ENCODE assay signal across 13 cellular contexts in genomic region chr17:63974594-63975192, GRCh38. TPM values are rescaled to one million over a fixed set of nuclear protein-coding genes. Genes with fewer than 3 reads are reported as not detected.
A peak's percentile ranks its signal among the peaks of the same experiment; 100 is the strongest.
DNase-seq lines count a peak whose midpoint lies in the region; ATAC-seq, FAIRE-seq and TF ChIP-seq lines count a peak whose summit lies in the region.
"Had no signal": no experiment of that assay in that cellular context is flagged by ENCODE, and none has a peak within 500 bp of the region (broad histone marks: within the 10 kb centered on the region; RNA-seq: fewer than 3 reads in every experiment).

No MANE protein-coding gene starts in this region.

- peak; percentile 66 to 71 for ATAC-seq in activated naive CD4-positive, alpha-beta T cell treated with anti-CD3 and anti-CD28 coated beads, Interleukin-2, amount 50 U/mL, for 72 hours
- ATAC-seq in HG03280 (IDR thresholded peaks at IDR 0.05; ENCODE audit: unreplicated experiment) = no peak

- intact Hi-C loops in activated naive CD4-positive, alpha-beta T cell treated with anti-CD3 and anti-CD28 coated beads for 36 hours (cut with micrococcal nuclease) = no loop called here
- intact Hi-C loops in PC-9 (cut with micrococcal nuclease; ENCODE audit: unreplicated experiment) = no loop called here
- intact Hi-C loops in endothelial cell of umbilical vein (cut with micrococcal nuclease) = no loop called here

- peak overlapping the region; percentile 43; the same call in 1 of the 2 replicates for H3K4me3 ChIP-seq in PC-9
- H3K4me3 ChIP-seq in endothelial cell of umbilical vein (replicated peaks in 1 of 3; ENCODE audit: insufficient read depth in 1 of 3, low read depth in 1 of 3, low read length in 3 of 3) = no peak overlapping the region
- peak overlapping the region; percentile 25 for H3K4me3 ChIP-seq in skeletal muscle satellite cell (ENCODE audit: low read length)
- H3K4me3 ChIP-seq: esophagus muscularis mucosa, stomach had no signal

- H3K9ac ChIP-seq in endothelial cell of umbilical vein (replicated peaks; ENCODE audit: extremely low read depth, insufficient read depth, low read length) (no peak overlapping the region), skeletal muscle satellite cell (ENCODE audit: low read depth, low read length) (no peak overlapping the region)

- BruUV-seq in PC-9 (replicated peaks; lab: Mats Ljungman, UMichigan) (no TSS peak), endothelial cell of umbilical vein (replicated peaks; lab: Mats Ljungman, UMichigan) (no TSS peak)

- DNase-seq in activated naive CD4-positive, alpha-beta T cell treated with anti-CD3 and anti-CD28 coated beads, Interleukin-2, amount 50 U/mL, for 72 hours (ENCODE audit: low spot score in 2 of 2) = no peak
- DNase-seq in activated naive CD4-positive, alpha-beta T cell treated with anti-CD3 and anti-CD28 coated beads for 36 hours = no peak
- DNase-seq in PC-9 (peak; percentile 54 to 61), endothelial cell of umbilical vein (ENCODE audit: low read depth, low spot score) (peak; percentile 51), GM12891 (ENCODE audit: insufficient read length, low spot score) (no peak), NCI-H2107 treated with DMSO at 0.1 percent for 48 hours (lab: John Stamatoyannopoulos, UW; ENCODE audit: unreplicated experiment) (no peak)
- DNase-seq: activated naive CD4-positive, alpha-beta T cell treated with Interleukin-2 at 50 U/mL for 16 hours; stomach had no signal

- CTCF ChIA-PET in activated naive CD4-positive, alpha-beta T cell treated with anti-CD3 and anti-CD28 coated beads for 36 hours (lab: Charles Lee) = interaction anchor here (1.6 to 3.3 kb wide), 3 partner anchors 15 to 56 kb away, joined by 8 to 15 read pairs (median 9); partner anchors contain the start of gene GH1
- CTCF ChIA-PET in PC-9 (lab: Charles Lee) = interaction anchor here (0.7 to 1.0 kb wide), 4 partner anchors 11 to 109 kb away, joined by 3 to 4 read pairs (median 4); no protein-coding TSS in a partner anchor
- CTCF ChIA-PET in endothelial cell of umbilical vein (lab: Charles Lee) = interaction anchor here (0.8 to 4.8 kb wide), 5 partner anchors 10 to 159 kb away, joined by 3 to 27 read pairs (median 4); no protein-coding TSS in a partner anchor

- FAIRE-seq in endothelial cell of umbilical vein (lab: Jason Lieb, UNC) = peak; percentile 90
- FAIRE-seq in GM12891 (lab: Jason Lieb, UNC) = no peak

- H3K4me1 ChIP-seq in PC-9 (replicated peaks; ENCODE audit: insufficient read depth) (peaks cover 25% of the 10 kb centered on the region), endothelial cell of umbilical vein (ENCODE audit: control insufficient read depth, extremely low read depth, insufficient read depth, low read length) (peaks cover 13% of the 10 kb centered on the region), skeletal muscle satellite cell (ENCODE audit: control insufficient read depth, insufficient read depth, low read length) (peaks cover 24% of the 10 kb centered on the region)
- H3K4me1 ChIP-seq: stomach had no signal

- H3K27me3 ChIP-seq in PC-9 (ENCODE audit: insufficient read depth, low read depth) (no peaks in the 10 kb centered on the region), endothelial cell of umbilical vein (ENCODE audit: control insufficient read depth in 2 of 2, insufficient read depth in 2 of 2, low read length in 2 of 2) (no peaks in the 10 kb centered on the region), skeletal muscle satellite cell (ENCODE audit: control insufficient read depth, insufficient read depth, low read length) (peaks cover 4% of the 10 kb centered on the region)

- H3K9me1 ChIP-seq in endothelial cell of umbilical vein (replicated peaks; ENCODE audit: control insufficient read depth, extremely low read depth, insufficient read depth, low read length) = no peaks in the 10 kb centered on the region

- H3K36me3 ChIP-seq in PC-9 (ENCODE audit: low read depth) = no peaks in the 10 kb centered on the region
- no peaks in the 10 kb centered on the region for H3K36me3 ChIP-seq in endothelial cell of umbilical vein (ENCODE audit: control insufficient read depth in 2 of 2, extremely low read depth in 1 of 2, insufficient read depth in 2 of 2, low read length in 2 of 2)
- no peaks in the 10 kb centered on the region for H3K36me3 ChIP-seq in skeletal muscle satellite cell (ENCODE audit: insufficient read depth, low read length)
- H3K36me3 ChIP-seq: esophagus muscularis mucosa, stomach had no signal

- H3K27ac Mint-ChIP-seq in activated naive CD4-positive, alpha-beta T cell treated with anti-CD3 and anti-CD28 coated beads, Interleukin-2, amount 50 U/mL, for 72 hours = peak overlapping the region in 1 of 2 donors; percentile 16
- no peak overlapping the region for H3K27ac Mint-ChIP-seq in activated naive CD4-positive, alpha-beta T cell treated with anti-CD3 and anti-CD28 coated beads for 36 hours

- H3K4me2 ChIP-seq in PC-9 (peak overlapping the region; percentile 82), endothelial cell of umbilical vein (ENCODE audit: insufficient read depth, low read length) (peak overlapping the region; percentile 33), skeletal muscle satellite cell (ENCODE audit: low read length) (peak overlapping the region; percentile 71)

- no peaks in the 10 kb centered on the region for H3K36me3 Mint-ChIP-seq in activated naive CD4-positive, alpha-beta T cell treated with anti-CD3 and anti-CD28 coated beads, Interleukin-2, amount 50 U/mL, for 72 hours
- no peaks in the 10 kb centered on the region for H3K36me3 Mint-ChIP-seq in activated naive CD4-positive, alpha-beta T cell treated with anti-CD3 and anti-CD28 coated beads for 36 hours (ENCODE audit: low read depth)

- H3K4me1 Mint-ChIP-seq in activated naive CD4-positive, alpha-beta T cell treated with anti-CD3 and anti-CD28 coated beads for 36 hours (ENCODE audit: low read depth) = peaks cover 12% of the 10 kb centered on the region

- POLR2A ChIA-PET in PC-9 (lab: Charles Lee; ENCODE audit: unreplicated experiment) = no interaction called here
- POLR2A ChIA-PET in endothelial cell of umbilical vein (lab: Charles Lee) = no interaction called here

- peak overlapping the region; percentile 67 for H3K27ac ChIP-seq in PC-9
- peak overlapping the region; percentile 13 for H3K27ac ChIP-seq in endothelial cell of umbilical vein (ENCODE audit: insufficient read depth, low read depth, low read length)
- H3K27ac ChIP-seq: esophagus muscularis mucosa, stomach, VCaP had no signal

- H2AFZ ChIP-seq in PC-9 (peak overlapping the region; percentile 58; the same call in 1 of the 2 replicates), endothelial cell of umbilical vein (ENCODE audit: low read depth, low read length) (peak overlapping the region; percentile 52)

- no peaks in the 10 kb centered on the region for H3K9me3 Mint-ChIP-seq in activated naive CD4-positive, alpha-beta T cell treated with anti-CD3 and anti-CD28 coated beads, Interleukin-2, amount 50 U/mL, for 72 hours
- H3K9me3 Mint-ChIP-seq in activated naive CD4-positive, alpha-beta T cell treated with anti-CD3 and anti-CD28 coated beads for 36 hours = no peaks in the 10 kb centered on the region

- H3K9me2 ChIP-seq in PC-9 (ENCODE audit: insufficient read depth) = no peaks in the 10 kb centered on the region

- dilution Hi-C loops in endothelial cell of umbilical vein (cut with MboI; ENCODE audit: extremely low pct_ligation_motif_present, low sequenced_read_pairs) = no loop called here

- H3K9me3 ChIP-seq in PC-9 (ENCODE audit: insufficient read depth, low read depth) (no peaks in the 10 kb centered on the region), endothelial cell of umbilical vein (replicated peaks; ENCODE audit: control insufficient read depth, insufficient read depth, low read length) (no peaks in the 10 kb centered on the region), skeletal muscle satellite cell (replicated peaks; ENCODE audit: low read length) (no peaks in the 10 kb centered on the region)
- H3K9me3 ChIP-seq: esophagus muscularis mucosa, stomach had no signal

- H3K27me3 Mint-ChIP-seq in activated naive CD4-positive, alpha-beta T cell treated with anti-CD3 and anti-CD28 coated beads for 36 hours (ENCODE audit: low read depth) = no peaks in the 10 kb centered on the region

- TF ChIP-seq POLR2A in endothelial cell of umbilical vein (IDR thresholded peaks at IDR 0.05; ENCODE audit: low read depth, low read length) (no peak), GM12891 (IDR thresholded peaks at IDR 0.05; ENCODE audit: low read depth, low read length) (no peak)

- no peak overlapping the region for H3K4me3 Mint-ChIP-seq in activated naive CD4-positive, alpha-beta T cell treated with anti-CD3 and anti-CD28 coated beads for 36 hours

- TF ChIP-seq CTCF in PC-9 (conservative IDR thresholded peaks at IDR 0.05) (no peak), endothelial cell of umbilical vein (IDR thresholded peaks at IDR 0.05; ENCODE audit: extremely low read depth in 1 of 2, insufficient read depth in 1 of 2, low read depth in 1 of 2, low read length in 2 of 2) (no peak)

- H3K79me2 ChIP-seq in PC-9 (ENCODE audit: low read depth) = no peaks in the 10 kb centered on the region
- H3K79me2 ChIP-seq in endothelial cell of umbilical vein (ENCODE audit: control insufficient read depth, insufficient read depth, low read length) = no peaks in the 10 kb centered on the region

- no peaks in the 10 kb centered on the region for H4K20me1 ChIP-seq in PC-9 (ENCODE audit: insufficient read depth)
- no peaks in the 10 kb centered on the region for H4K20me1 ChIP-seq in endothelial cell of umbilical vein (replicated peaks; ENCODE audit: control insufficient read depth, extremely low read depth, insufficient read depth, low read length)

- H3F3A ChIP-seq in PC-9 (ENCODE audit: insufficient read depth, low read depth) = peaks cover 22% of the 10 kb centered on the region

RNA-seq across cellular contexts. Expression of gene SCN4A, which starts 2.0 kb away (rescaled TPM):
- total RNA-seq in activated naive CD4-positive, alpha-beta T cell treated with anti-CD3 and anti-CD28 coated beads, Interleukin-2, amount 50 U/mL, for 72 hours = under 1 TPM in 1 of 2 donors, not detected in 1; 0.10 TPM
- total RNA-seq in activated naive CD4-positive, alpha-beta T cell treated with anti-CD3 and anti-CD28 coated beads for 36 hours = under 1 TPM; 0.10 to 0.47 TPM
- 1.4 and 1.7 TPM in 2 replicates for total RNA-seq in PC-9 (2021)
- total RNA-seq in endothelial cell of umbilical vein = 0.40 TPM in 1 of 2 replicates, not detected in the other
- 0.01 and 0.02 TPM in 2 replicates for polyA plus RNA-seq in endothelial cell of umbilical vein
- 0.06 and 0.11 TPM in 2 replicates for polyA plus RNA-seq in endothelial cell of umbilical vein (2011; cell fraction: cytosol; rRNA removed)
- polyA plus RNA-seq in endothelial cell of umbilical vein (2011; cell fraction: nucleus; rRNA removed) = 0.08 and 0.20 TPM in 2 replicates
- 0.04 and 0.13 TPM in 2 replicates for polyA plus RNA-seq in endothelial cell of umbilical vein (2012)
- 0.07 TPM in 1 of 2 replicates, not detected in the other for polyA minus RNA-seq in endothelial cell of umbilical vein
- polyA minus RNA-seq in endothelial cell of umbilical vein (2011; cell fraction: cytosol; rRNA and poly(A)+ RNA removed) = 0.51 TPM
- 0.10 TPM in 1 of 2 replicates, not detected in the other for polyA minus RNA-seq in endothelial cell of umbilical vein (2011; cell fraction: nucleus; rRNA and poly(A)+ RNA removed)
- total RNA-seq in skeletal muscle satellite cell (2012; rRNA removed) = under 0.01 TPM in 1 of 2 replicates, not detected in the other
- polyA plus RNA-seq in GM12891 (2012; ENCODE audit: low read depth, missing spikeins) = 0.19 TPM

RNA-seq across cellular contexts. Expression of gene PRR29, which starts 23.5 kb away (rescaled TPM):
- 1 to 10 TPM in 1 of 2 donors, under 1 TPM in 1; 0.86 to 1.8 TPM for total RNA-seq in activated naive CD4-positive, alpha-beta T cell treated with anti-CD3 and anti-CD28 coated beads, Interleukin-2, amount 50 U/mL, for 72 hours
- total RNA-seq in activated naive CD4-positive, alpha-beta T cell treated with anti-CD3 and anti-CD28 coated beads for 36 hours = under 1 TPM; 0.21 to 0.44 TPM
- total RNA-seq in PC-9 (2021) (2.4 and 2.8 TPM in 2 replicates), endothelial cell of umbilical vein (0.78 and 1.2 TPM in 2 replicates)
- polyA plus RNA-seq in endothelial cell of umbilical vein = 0.39 and 0.60 TPM in 2 replicates
- polyA plus RNA-seq in endothelial cell of umbilical vein (2011; cell fraction: cytosol; rRNA removed) = 0.22 and 0.25 TPM in 2 replicates
- polyA plus RNA-seq in endothelial cell of umbilical vein (2011; cell fraction: nucleus; rRNA removed) = 1.1 TPM in 2 replicates
- 27.6 and 50.2 TPM in 2 replicates for polyA plus RNA-seq in endothelial cell of umbilical vein (2012)
- polyA minus RNA-seq in endothelial cell of umbilical vein = 0.40 and 0.46 TPM in 2 replicates
- not detected for polyA minus RNA-seq in endothelial cell of umbilical vein (2011; cell fraction: cytosol; rRNA and poly(A)+ RNA removed)
- polyA minus RNA-seq in endothelial cell of umbilical vein (2011; cell fraction: nucleus; rRNA and poly(A)+ RNA removed) = 0.53 and 0.77 TPM in 2 replicates
- total RNA-seq in skeletal muscle satellite cell (2012; rRNA removed) = 0.44 and 1.5 TPM in 2 replicates
- 0.64 TPM for polyA plus RNA-seq in GM12891 (2012; ENCODE audit: low read depth, missing spikeins)

RNA-seq across cellular contexts. Expression of gene CD79B, which starts 42.6 kb away (rescaled TPM):
- 10 to 100 TPM; 28.7 to 52.6 TPM for total RNA-seq in activated naive CD4-positive, alpha-beta T cell treated with anti-CD3 and anti-CD28 coated beads, Interleukin-2, amount 50 U/mL, for 72 hours
- total RNA-seq in activated naive CD4-positive, alpha-beta T cell treated with anti-CD3 and anti-CD28 coated beads for 36 hours = 10 to 100 TPM; 24.2 to 24.3 TPM
- not detected in 2 replicates for total RNA-seq in PC-9 (2021)
- total RNA-seq in endothelial cell of umbilical vein = 0.60 and 2.1 TPM in 2 replicates
- polyA plus RNA-seq in endothelial cell of umbilical vein = 2.2 and 3.9 TPM in 2 replicates
- polyA plus RNA-seq in endothelial cell of umbilical vein (2011; cell fraction: cytosol; rRNA removed) = 2.5 and 2.7 TPM in 2 replicates
- 0.41 and 0.67 TPM in 2 replicates for polyA plus RNA-seq in endothelial cell of umbilical vein (2011; cell fraction: nucleus; rRNA removed)
- polyA plus RNA-seq in endothelial cell of umbilical vein (2012) = 2.3 and 2.7 TPM in 2 replicates
- polyA minus RNA-seq in endothelial cell of umbilical vein = 0.29 and 1.9 TPM in 2 replicates
- polyA minus RNA-seq in endothelial cell of umbilical vein (2011; cell fraction: cytosol; rRNA and poly(A)+ RNA removed) = not detected
- 0.34 TPM in 1 of 2 replicates, not detected in the other for polyA minus RNA-seq in endothelial cell of umbilical vein (2011; cell fraction: nucleus; rRNA and poly(A)+ RNA removed)
- not detected in 2 replicates for total RNA-seq in skeletal muscle satellite cell (2012; rRNA removed)
- 62.7 TPM for polyA plus RNA-seq in GM12891 (2012; ENCODE audit: low read depth, missing spikeins)

RNA-seq across cellular contexts. Expression of gene ICAM2, which starts 45.7 kb away (rescaled TPM):
- total RNA-seq in activated naive CD4-positive, alpha-beta T cell treated with anti-CD3 and anti-CD28 coated beads, Interleukin-2, amount 50 U/mL, for 72 hours = 10 to 100 TPM; 21.9 to 45.2 TPM
- 10 to 100 TPM; 41.6 to 41.9 TPM for total RNA-seq in activated naive CD4-positive, alpha-beta T cell treated with anti-CD3 and anti-CD28 coated beads for 36 hours
- 7.8 and 9.2 TPM in 2 replicates for total RNA-seq in PC-9 (2021)
- 514 and 586 TPM in 2 replicates for total RNA-seq in endothelial cell of umbilical vein
- polyA plus RNA-seq in endothelial cell of umbilical vein = 2,377 and 2,759 TPM in 2 replicates
- polyA plus RNA-seq in endothelial cell of umbilical vein (2011; cell fraction: cytosol; rRNA removed) = 1,397 and 1,487 TPM in 2 replicates
- polyA plus RNA-seq in endothelial cell of umbilical vein (2011; cell fraction: nucleus; rRNA removed) = 644 and 716 TPM in 2 replicates
- polyA plus RNA-seq in endothelial cell of umbilical vein (2012) = 616 and 790 TPM in 2 replicates
- 1,340 and 1,357 TPM in 2 replicates for polyA minus RNA-seq in endothelial cell of umbilical vein
- polyA minus RNA-seq in endothelial cell of umbilical vein (2011; cell fraction: cytosol; rRNA and poly(A)+ RNA removed) = not detected
- 203 and 216 TPM in 2 replicates for polyA minus RNA-seq in endothelial cell of umbilical vein (2011; cell fraction: nucleus; rRNA and poly(A)+ RNA removed)
- total RNA-seq in skeletal muscle satellite cell (2012; rRNA removed) = 9.2 and 15.0 TPM in 2 replicates
- polyA plus RNA-seq in GM12891 (2012; ENCODE audit: low read depth, missing spikeins) = 38.2 TPM

RNA-seq across cellular contexts. Expression of gene GH1, which starts 56.1 kb away (rescaled TPM):
- total RNA-seq in activated naive CD4-positive, alpha-beta T cell treated with anti-CD3 and anti-CD28 coated beads, Interleukin-2, amount 50 U/mL, for 72 hours = 1 to 10 TPM in 1 of 2 donors, not detected in 1; 1.0 TPM
- total RNA-seq in activated naive CD4-positive, alpha-beta T cell treated with anti-CD3 and anti-CD28 coated beads for 36 hours = not detected
- total RNA-seq in PC-9 (2021) (not detected in 2 replicates), endothelial cell of umbilical vein (not detected in 2 replicates)
- polyA plus RNA-seq in endothelial cell of umbilical vein = not detected in 2 replicates
- polyA plus RNA-seq in endothelial cell of umbilical vein (2011; cell fraction: cytosol; rRNA removed) = not detected in 2 replicates
- not detected in 2 replicates for polyA plus RNA-seq in endothelial cell of umbilical vein (2011; cell fraction: nucleus; rRNA removed)
- not detected in 2 replicates for polyA plus RNA-seq in endothelial cell of umbilical vein (2012)
- polyA minus RNA-seq in endothelial cell of umbilical vein = not detected in 2 replicates
- not detected for polyA minus RNA-seq in endothelial cell of umbilical vein (2011; cell fraction: cytosol; rRNA and poly(A)+ RNA removed)
- polyA minus RNA-seq in endothelial cell of umbilical vein (2011; cell fraction: nucleus; rRNA and poly(A)+ RNA removed) = not detected in 2 replicates
- total RNA-seq in skeletal muscle satellite cell (2012; rRNA removed) = not detected in 2 replicates
- polyA plus RNA-seq in GM12891 (2012; ENCODE audit: low read depth, missing spikeins) = 0.17 TPM
- total RNA-seq: esophagus muscularis mucosa, mononuclear cell, stomach had no signal
- polyA plus RNA-seq: stomach had no signal

Comparison
In these comparisons a context has a peak if more than half of its experiments do, and no peak if none do; other contexts are left out.
1. DNase-seq: peak in PC-9 (2 of 2) and endothelial cell of umbilical vein (single experiment); none in activated naive CD4-positive, alpha-beta T cell treated with anti-CD3 and anti-CD28 coated beads, Interleukin-2, amount 50 U/mL, for 72 hours (0 of 2), activated naive CD4-positive, alpha-beta T cell treated with anti-CD3 and anti-CD28 coated beads for 36 hours (single experiment), GM12891 (single experiment) and NCI-H2107 treated with DMSO at 0.1 percent for 48 hours (single experiment).
2. H3K4me3 ChIP-seq: peak in PC-9 (single experiment) and skeletal muscle satellite cell (single experiment); none in endothelial cell of umbilical vein (0 of 3).
3. Peak in every context shown above with its lines, with median percentiles within 50 percentile points of each other: H3K4me2 ChIP-seq.